Comparison of ENCODE assay signal across 8 cellular contexts in genomic region chr2:219207254-219207883, GRCh38. TPM values are rescaled to one million over a fixed set of nuclear protein-coding genes. Genes with fewer than 3 reads are reported as not detected.
DNase-seq lines count a peak whose midpoint lies in the region; ATAC-seq and TF ChIP-seq lines count a peak whose summit lies in the region.

No MANE protein-coding gene starts in this region.

- ATAC-seq in Right ventricle myocardium inferior, result peak; percentile 11
- no peak for ATAC-seq in left ventricle myocardium superior
- no peak for ATAC-seq in HG03108 (IDR thresholded peaks at IDR 0.05; ENCODE audit: unreplicated experiment)
- ATAC-seq in GM21367 (IDR thresholded peaks at IDR 0.05; ENCODE audit: unreplicated experiment), result no peak
- no peak for ATAC-seq in HG03175 (IDR thresholded peaks at IDR 0.05; ENCODE audit: unreplicated experiment)

- peaks cover 14% of the 10 kb centered on the region for H3K4me1 ChIP-seq in mesenchymal stem cell (ENCODE audit: control insufficient read depth, insufficient read depth, low read depth, low read length)
- peaks cover 22% of the 10 kb centered on the region for H3K4me1 ChIP-seq in vagina

- TF ChIP-seq CTCF in vagina (IDR thresholded peaks at IDR 0.05), result no peak

- H3K18ac ChIP-seq in mesenchymal stem cell (ENCODE audit: low read depth in 1 of 2, low read length in 2 of 2), result peak overlapping the region in 1 of 2 experiments; percentile 58

- peaks cover 33 to 44% of the 10 kb centered on the region in 2 experiments for H3K36me3 ChIP-seq in mesenchymal stem cell (ENCODE audit: control insufficient read depth in 1 of 2, insufficient read depth in 2 of 2, low read depth in 1 of 2, low read length in 2 of 2)
- H3K36me3 ChIP-seq in vagina, result peaks cover 0 to 15% of the 10 kb centered on the region in 2 donors

- no peak for TF ChIP-seq POLR2A in vagina (IDR thresholded peaks at IDR 0.05)

- peak overlapping the region in 1 of 2 experiments; percentile 64 for H3K14ac ChIP-seq in mesenchymal stem cell (ENCODE audit: low read length in 2 of 2)

- no peak overlapping the region for H2BK5ac ChIP-seq in mesenchymal stem cell (ENCODE audit: low read depth, low read length, poor library complexity, severe bottlenecking)

- H3K23ac ChIP-seq in mesenchymal stem cell (ENCODE audit: low read length in 2 of 2), result no peak overlapping the region

- peak overlapping the region; percentile 57 for H4K8ac ChIP-seq in mesenchymal stem cell (ENCODE audit: low read length)

- intact Hi-C loops in Right ventricle myocardium inferior (cut with DNase I) (loop anchor here (2.0 kb wide), 2 partner anchors 21 to 31 kb away; partner anchors contain the start of genes ANKZF1, ATG9A and CNPPD1), left ventricle myocardium superior (cut with micrococcal nuclease) (no loop called here), vagina (cut with DNase I) (no loop called here)

- peak overlapping the region; percentile 34 to 83 for H3K4ac ChIP-seq in mesenchymal stem cell (ENCODE audit: low read depth in 1 of 2, low read length in 2 of 2)

- H3K9me3 ChIP-seq in mesenchymal stem cell (ENCODE audit: control insufficient read depth, low read length), result no peaks in the 10 kb centered on the region
- H3K9me3 ChIP-seq in vagina, result no peaks in the 10 kb centered on the region

- no peak overlapping the region for H2BK15ac ChIP-seq in mesenchymal stem cell (ENCODE audit: low read depth, poor library complexity, severe bottlenecking)

- H3K79me1 ChIP-seq in mesenchymal stem cell (replicated peaks; ENCODE audit: low read length, poor library complexity, severe bottlenecking), result peaks cover 8% of the 10 kb centered on the region

- peak overlapping the region; percentile 44 for H3K4me2 ChIP-seq in mesenchymal stem cell (ENCODE audit: low read length, poor library complexity, severe bottlenecking)

- 35% methylated on average over 14 of the region's 14 CpGs for WGBS in mesenchymal stem cell

- H2AFZ ChIP-seq in mesenchymal stem cell (ENCODE audit: low read depth, low read length), result peak overlapping the region; percentile 20

- H2BK120ac ChIP-seq in mesenchymal stem cell (ENCODE audit: low read depth, low read length), result peak overlapping the region; percentile 38

- H3K4me3 ChIP-seq in mesenchymal stem cell (ENCODE audit: insufficient read depth in 1 of 2, low read depth in 1 of 2, low read length in 2 of 2), result peak overlapping the region; percentile 76 to 87
- H3K4me3 ChIP-seq in vagina, result peak overlapping the region; percentile 63 to 79

- DNase-seq in Right ventricle myocardium inferior (ENCODE audit: missing footprints), result no peak
- no peak for DNase-seq in left ventricle myocardium superior
- DNase-seq in caudate nucleus (lab: John Stamatoyannopoulos, UW), result peak in 2 of 61 donors; percentile 57 to 87
- peak; percentile 43 for DNase-seq in mesenchymal stem cell
- no peak for DNase-seq in vagina (ENCODE audit: extremely low spot score in 2 of 2)

- H4K91ac ChIP-seq in mesenchymal stem cell (ENCODE audit: low read length), result no peak overlapping the region

- peak overlapping the region; percentile 83 for H3K9ac ChIP-seq in mesenchymal stem cell (ENCODE audit: low read length)

- peak overlapping the region; percentile 31 for H2AK5ac ChIP-seq in mesenchymal stem cell (ENCODE audit: low read length, severe bottlenecking)

- peak overlapping the region; percentile 14 to 81 for H2BK12ac ChIP-seq in mesenchymal stem cell (ENCODE audit: low read length in 2 of 2)

- H3K27ac ChIP-seq in caudate nucleus (ENCODE audit: low read depth, low read length) (peak overlapping the region; percentile 99), mesenchymal stem cell (ENCODE audit: low read length, poor library complexity, severe bottlenecking) (peak overlapping the region; percentile 3), vagina (peak overlapping the region; percentile 97)

- H3K27me3 ChIP-seq in mesenchymal stem cell (ENCODE audit: control insufficient read depth in 1 of 2, insufficient read depth in 1 of 2, low read length in 2 of 2) (no peaks in the 10 kb centered on the region), vagina (no peaks in the 10 kb centered on the region)

RNA-seq across cellular contexts. Expression of gene ZFAND2B, which starts 0.8 kb away (rescaled TPM):
- total RNA-seq in Right ventricle myocardium inferior, result 24.3 TPM
- 20.3 TPM for total RNA-seq in left ventricle myocardium superior
- polyA plus RNA-seq in mesenchymal stem cell (2013, experiment 1 of 2), result 24.7 TPM
- polyA plus RNA-seq in mesenchymal stem cell (2013, experiment 2 of 2), result 28.6 TPM
- 52.1 TPM for total RNA-seq in vagina

RNA-seq across cellular contexts. Expression of gene ABCB6, which starts 11.4 kb away (rescaled TPM):
- total RNA-seq in Right ventricle myocardium inferior (31.4 TPM), left ventricle myocardium superior (28.2 TPM), vagina (23.8 TPM)
- polyA plus RNA-seq in mesenchymal stem cell (2013, experiment 1 of 2), result 11.5 TPM
- 9.4 TPM for polyA plus RNA-seq in mesenchymal stem cell (2013, experiment 2 of 2)

RNA-seq across cellular contexts. Expression of gene ATG9A, which starts 22.1 kb away (rescaled TPM):
- 79.4 TPM for total RNA-seq in Right ventricle myocardium inferior
- total RNA-seq in left ventricle myocardium superior, result 81.8 TPM
- polyA plus RNA-seq in mesenchymal stem cell (2013, experiment 1 of 2), result 36.0 TPM
- polyA plus RNA-seq in mesenchymal stem cell (2013, experiment 2 of 2), result 35.1 TPM
- 62.4 TPM for total RNA-seq in vagina

RNA-seq across cellular contexts. Expression of gene ANKZF1, which starts 22.2 kb away (rescaled TPM):
- 26.6 TPM for total RNA-seq in Right ventricle myocardium inferior
- total RNA-seq in left ventricle myocardium superior, result 30.4 TPM
- 15.6 TPM for polyA plus RNA-seq in mesenchymal stem cell (2013, experiment 1 of 2)
- polyA plus RNA-seq in mesenchymal stem cell (2013, experiment 2 of 2), result 14.5 TPM
- 98.7 TPM for total RNA-seq in vagina

RNA-seq across cellular contexts. Expression of gene RETREG2, which starts 29.3 kb away (rescaled TPM):
- total RNA-seq in Right ventricle myocardium inferior (37.4 TPM), left ventricle myocardium superior (41.1 TPM), vagina (43.7 TPM)
- polyA plus RNA-seq in mesenchymal stem cell (2013, experiment 1 of 2), result 46.4 TPM
- polyA plus RNA-seq in mesenchymal stem cell (2013, experiment 2 of 2), result 44.6 TPM

Comparison
In these comparisons a context has a peak if more than half of its experiments do, and no peak if none do; other contexts are left out.
1. H3K27ac ChIP-seq: peak in every context shown above with its lines; median percentile 99 in caudate nucleus; 97 in vagina; 3 in mesenchymal stem cell.